Comparison of ENCODE assay signal across 17 cellular contexts in the genomic region with DNA sequence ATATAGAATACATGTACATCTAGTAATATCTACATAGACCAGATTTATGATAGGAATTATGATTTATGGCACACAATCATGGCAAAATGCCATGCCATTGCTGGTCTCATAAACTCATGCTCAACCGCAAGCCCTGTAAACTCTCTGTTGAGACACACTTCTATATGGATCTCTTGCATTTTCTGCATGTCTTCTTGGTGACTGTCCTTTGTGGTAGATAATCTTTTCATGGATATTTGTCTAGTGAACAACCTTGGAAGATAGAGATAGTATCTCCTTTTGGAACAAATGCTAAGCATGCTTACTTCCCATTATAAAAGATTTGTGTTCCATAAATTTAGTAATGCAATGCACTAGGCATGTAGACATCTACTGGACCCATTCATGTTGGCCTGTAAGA.
DNase-seq lines count a peak whose midpoint lies in the region; TF ChIP-seq lines count a peak whose summit lies in the region.
"Had no signal": no experiment of that assay in that cellular context is flagged by ENCODE, and none has a peak within 500 bp of the region (broad histone marks: within the 10 kb centered on the region; RNA-seq: fewer than 3 reads in every experiment).

No MANE protein-coding gene starts in this region.

- in situ Hi-C loops in transverse colon (cut with MboI; ENCODE audit: low pct_ligation_motif_present in 1 of 4, low pct_unique_long_range_greater_than_20kb in 1 of 4, low sequenced_read_pairs in 3 of 4), result no loop called here

- no peaks in the 10 kb centered on the region for H3K9me3 ChIP-seq in transverse colon

- peaks cover 0 to 14% (median 5%) of the 10 kb centered on the region in 4 donors for H3K4me1 ChIP-seq in transverse colon

- H3K27me3 Mint-ChIP-seq in nephron progenitor cell (ENCODE audit: low read depth, poor library complexity), result no peaks in the 10 kb centered on the region
- H3K27me3 Mint-ChIP-seq: B cell; CD4-positive, alpha-beta T cell had no signal

- H3K4me3 ChIP-seq in transverse colon, result no peak overlapping the region

- 51 to 80% methylated on average over 1 of the region's 1 CpG for WGBS in transverse colon (ENCODE audit: low coverage in 1 of 2), 2 donors

- no peak overlapping the region for H3K27ac Mint-ChIP-seq in nephron progenitor cell
- H3K27ac Mint-ChIP-seq: B cell; CD4-positive, alpha-beta T cell; H9 had no signal

- TF ChIP-seq EP300 in transverse colon (IDR thresholded peaks at IDR 0.05; ENCODE audit: low read depth), result no peak

- H3K36me3 Mint-ChIP-seq in nephron progenitor cell (ENCODE audit: low read depth), result no peaks in the 10 kb centered on the region

- TF ChIP-seq CTCF in transverse colon (IDR thresholded peaks at IDR 0.05) (no peak), nephron progenitor cell (IDR thresholded peaks at IDR 0.05) (no peak)

- no peaks in the 10 kb centered on the region for H3K9me3 Mint-ChIP-seq in nephron progenitor cell

- intact Hi-C loops in transverse colon (cut with DNase I; ENCODE audit: low total_unique reads), result no loop called here

- H3K36me3 ChIP-seq in transverse colon, result no peaks in the 10 kb centered on the region

- H3K27ac ChIP-seq in epithelial cell of prostate, result peak overlapping the region; percentile 11
- no peak overlapping the region for H3K27ac ChIP-seq in transverse colon

- H3K27me3 ChIP-seq in transverse colon, result no peaks in the 10 kb centered on the region

- no peak for TF ChIP-seq POLR2A in transverse colon (IDR thresholded peaks at IDR 0.05)

- DNase-seq in HT-29 (ENCODE audit: low spot score) (peak; percentile 39), M059J (ENCODE audit: low read depth) (peak; percentile 70), epithelial cell of prostate (ENCODE audit: low read depth, low spot score) (peak; percentile 69), transverse colon (peak; percentile 45), nephron progenitor cell (no peak), HuH-7.5 (ENCODE audit: low spot score) (no peak), NCI-H82 (lab: John Stamatoyannopoulos, UW) (no peak)
- DNase-seq: C1 segment of cervical spinal cord; Calu3; CD4-positive, alpha-beta T cell; DMS 273 treated with DMSO at 0.1 percent for 48 hours; DMS79; EL; GDM1; GOT3; H9 had no signal

- no peak overlapping the region for H3K4me3 Mint-ChIP-seq in nephron progenitor cell
- H3K4me3 Mint-ChIP-seq: B cell; CD4-positive, alpha-beta T cell; H9 had no signal

- H3K4me1 Mint-ChIP-seq in nephron progenitor cell, result no peaks in the 10 kb centered on the region
- H3K4me1 Mint-ChIP-seq: B cell, H9 had no signal

Comparison
In these comparisons a context has a peak if more than half of its experiments do, and no peak if none do; other contexts are left out.
1. DNase-seq: peak in HT-29 (single experiment), M059J (single experiment), epithelial cell of prostate (single experiment) and transverse colon (single experiment); none in nephron progenitor cell (single experiment), HuH-7.5 (single experiment) and NCI-H82 (single experiment).